In the genomic region with DNA sequence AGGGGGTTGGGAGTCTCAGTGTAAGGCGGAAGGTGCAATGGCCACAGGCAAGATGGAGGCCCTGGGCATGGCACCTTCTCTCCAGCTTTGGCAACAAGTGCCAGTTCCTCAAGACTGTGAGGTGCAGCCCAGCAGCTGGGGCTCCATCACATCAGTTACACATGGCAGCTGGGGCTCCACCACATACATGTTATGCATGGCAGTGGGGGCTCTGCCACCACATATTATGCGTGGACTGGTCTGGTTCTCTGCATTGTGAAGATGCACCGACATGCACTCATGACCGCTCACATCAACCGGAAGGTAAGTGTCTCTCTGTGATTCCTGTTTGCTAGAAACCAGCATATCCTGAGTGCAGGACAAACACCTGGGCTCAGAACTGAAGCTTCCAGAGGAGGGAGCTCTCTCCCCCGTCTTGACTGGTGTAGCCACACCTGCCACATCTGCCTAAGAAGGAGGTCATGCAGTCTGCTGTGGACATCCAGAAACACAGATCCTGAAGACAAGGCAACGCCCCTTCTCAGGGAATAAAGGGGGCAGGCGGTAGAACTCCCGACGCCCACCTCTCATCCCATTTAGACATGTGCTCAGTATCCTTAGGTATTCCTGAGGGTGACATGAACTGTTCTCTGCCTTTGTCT, we compare ENCODE assay signal across 1 cellular context.
TF ChIP-seq lines count a peak whose summit lies in the region.

No MANE protein-coding gene starts in this region.

TF ChIP-seq in Ishikawa, 13 proteins besides CTCF, POLR2A, EP300 and RAD21 (continued from another document):
- TF ChIP-seq, protein P1, sequence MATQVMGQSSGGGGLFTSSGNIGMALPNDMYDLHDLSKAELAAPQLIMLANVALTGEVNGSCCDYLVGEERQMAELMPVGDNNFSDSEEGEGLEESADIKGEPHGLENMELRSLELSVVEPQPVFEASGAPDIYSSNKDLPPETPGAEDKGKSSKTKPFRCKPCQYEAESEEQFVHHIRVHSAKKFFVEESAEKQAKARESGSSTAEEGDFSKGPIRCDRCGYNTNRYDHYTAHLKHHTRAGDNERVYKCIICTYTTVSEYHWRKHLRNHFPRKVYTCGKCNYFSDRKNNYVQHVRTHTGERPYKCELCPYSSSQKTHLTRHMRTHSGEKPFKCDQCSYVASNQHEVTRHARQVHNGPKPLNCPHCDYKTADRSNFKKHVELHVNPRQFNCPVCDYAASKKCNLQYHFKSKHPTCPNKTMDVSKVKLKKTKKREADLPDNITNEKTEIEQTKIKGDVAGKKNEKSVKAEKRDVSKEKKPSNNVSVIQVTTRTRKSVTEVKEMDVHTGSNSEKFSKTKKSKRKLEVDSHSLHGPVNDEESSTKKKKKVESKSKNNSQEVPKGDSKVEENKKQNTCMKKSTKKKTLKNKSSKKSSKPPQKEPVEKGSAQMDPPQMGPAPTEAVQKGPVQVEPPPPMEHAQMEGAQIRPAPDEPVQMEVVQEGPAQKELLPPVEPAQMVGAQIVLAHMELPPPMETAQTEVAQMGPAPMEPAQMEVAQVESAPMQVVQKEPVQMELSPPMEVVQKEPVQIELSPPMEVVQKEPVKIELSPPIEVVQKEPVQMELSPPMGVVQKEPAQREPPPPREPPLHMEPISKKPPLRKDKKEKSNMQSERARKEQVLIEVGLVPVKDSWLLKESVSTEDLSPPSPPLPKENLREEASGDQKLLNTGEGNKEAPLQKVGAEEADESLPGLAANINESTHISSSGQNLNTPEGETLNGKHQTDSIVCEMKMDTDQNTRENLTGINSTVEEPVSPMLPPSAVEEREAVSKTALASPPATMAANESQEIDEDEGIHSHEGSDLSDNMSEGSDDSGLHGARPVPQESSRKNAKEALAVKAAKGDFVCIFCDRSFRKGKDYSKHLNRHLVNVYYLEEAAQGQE (IDR thresholded peaks at IDR 0.05; ENCODE audit: low read depth), result no peak
- TF ChIP-seq FOXM1 (IDR thresholded peaks at IDR 0.05; ENCODE audit: borderline replicate concordance, low read depth), result no peak
TF ChIP-seq in Ishikawa: peak in this region for 0.
